In genomic region chr14:103078420-103078749, GRCh38 we compare ENCODE assay signal across 8 cellular contexts. TPM values are rescaled to one million over a fixed set of nuclear protein-coding genes. Genes with fewer than 3 reads are reported as not detected.
DNase-seq lines count a peak whose midpoint lies in the region; ATAC-seq and TF ChIP-seq lines count a peak whose summit lies in the region.

No MANE protein-coding gene starts in this region.

- H3K36me3 Mint-ChIP-seq in WTC11: no peaks in the 10 kb centered on the region

- no peaks in the 10 kb centered on the region for H3K9me3 Mint-ChIP-seq in WTC11

- H3K36me3 ChIP-seq in DND-41 (ENCODE audit: insufficient read depth, low read length): no peaks in the 10 kb centered on the region

- no peaks in the 10 kb centered on the region for H3K79me2 ChIP-seq in DND-41 (ENCODE audit: insufficient read depth, low read length)

- H3K4me3 ChIP-seq in DND-41 (ENCODE audit: low read depth in 1 of 2, low read length in 2 of 2): no peak overlapping the region
- no peak overlapping the region for H3K4me3 ChIP-seq in cardiac fibroblast (replicated peaks in 1 of 2; ENCODE audit: low read depth in 2 of 2, low read length in 2 of 2)

- H3K4me3 Mint-ChIP-seq in WTC11: no peak overlapping the region

- POLR2A ChIA-PET in WTC11 (lab: Charles Lee): no interaction called here

- DNase-seq in DND-41: peak; percentile 71
- peak; percentile 72 for DNase-seq in NCI-H2227 treated with DMSO at 0.1 percent for 48 hours (lab: John Stamatoyannopoulos, UW)
- DNase-seq in WTC11 (ENCODE audit: low spot score): peak; percentile 77
- peak; percentile 82 to 85 for DNase-seq in cardiac fibroblast (ENCODE audit: low read depth in 2 of 2)
- peak; percentile 46 for DNase-seq in kidney glomerular epithelial cell (lab: John Stamatoyannopoulos, UW)
- DNase-seq in stimulated activated CD4-positive, alpha-beta T cell treated with anti-CD3 and anti-CD28 coated beads, Interleukin-2, amount 100 ng/mL, for 24 hours: peak; percentile 72 to 76

- peaks cover 11% of the 10 kb centered on the region for H3K4me1 ChIP-seq in DND-41 (ENCODE audit: insufficient read depth, low read length)

- no peak overlapping the region for H3K4me2 ChIP-seq in DND-41 (ENCODE audit: insufficient read depth, low read length)

- H3K9ac ChIP-seq in DND-41 (ENCODE audit: low read depth, low read length): no peak overlapping the region

- CTCF ChIA-PET in WTC11 (lab: Charles Lee): interaction anchor here (0.7 to 7.2 kb wide), 9 partner anchors 7 to 898 kb away, joined by 3 to 74 read pairs (median 4); partner anchors contain the start of gene LBHD2

- peaks cover 9% of the 10 kb centered on the region for H3K27me3 ChIP-seq in DND-41 (ENCODE audit: insufficient read depth, low read length, poor library complexity)

- 0 out of 2 replicates have a peak, but pooled peaks cover 3% of the 10 kb centered on the region for H4K20me1 ChIP-seq in DND-41 (ENCODE audit: insufficient read depth, low read length)

- no peak overlapping the region for H3K27ac ChIP-seq in DND-41 (ENCODE audit: low read length)

- no peaks in the 10 kb centered on the region for H3K4me1 Mint-ChIP-seq in WTC11

- no peak overlapping the region for H2AFZ ChIP-seq in DND-41 (ENCODE audit: low read depth, low read length)

- H3K27ac Mint-ChIP-seq in WTC11: no peak overlapping the region

- TF ChIP-seq CTCF in DND-41 (IDR thresholded peaks at IDR 0.05; ENCODE audit: borderline replicate concordance, extremely low read depth, low read length, poor library complexity, severe bottlenecking) (peak; percentile 75), WTC11 (IDR thresholded peaks at IDR 0.05) (peak; percentile 68; the same call in 1 of the 2 replicates), cardiac fibroblast (IDR thresholded peaks at IDR 0.05; ENCODE audit: low read depth, low read length) (peak; percentile 85)

- peaks cover 5% of the 10 kb centered on the region for H3K27me3 Mint-ChIP-seq in WTC11 (ENCODE audit: low read depth)

- ATAC-seq in DND-41 (ENCODE audit: insufficient read depth, low read depth) (peak; percentile 59), HG03039 (IDR thresholded peaks at IDR 0.05; ENCODE audit: unreplicated experiment) (peak; percentile 41), WTC11 (peak; percentile 78), HG03095 (IDR thresholded peaks at IDR 0.05; ENCODE audit: unreplicated experiment) (no peak)

- no peaks in the 10 kb centered on the region for H3K9me3 ChIP-seq in DND-41 (ENCODE audit: insufficient read depth, low read length, severe bottlenecking)

TF ChIP-seq in WTC11, 78 proteins besides CTCF, POLR2A, EP300 and RAD21 (continues in another document):
- TF ChIP-seq JUN (CRISPR knock-in tag; IDR thresholded peaks at IDR 0.05) (no peak), MYBL2 (CRISPR knock-in tag; IDR thresholded peaks at IDR 0.05) (no peak), OVOL2 (CRISPR knock-in tag; IDR thresholded peaks at IDR 0.05; ENCODE audit: borderline replicate concordance) (no peak), GRHL2 (CRISPR knock-in tag; IDR thresholded peaks at IDR 0.05; ENCODE audit: insufficient replicate concordance, severe bottlenecking) (no peak), NR2C2 (CRISPR knock-in tag; IDR thresholded peaks at IDR 0.05) (no peak), TCF7 (CRISPR knock-in tag; IDR thresholded peaks at IDR 0.05; ENCODE audit: low read depth) (no peak), NR1H2 (CRISPR knock-in tag; IDR thresholded peaks at IDR 0.05) (no peak), FOXP4 (CRISPR knock-in tag; IDR thresholded peaks at IDR 0.05) (no peak), TP53 (CRISPR knock-in tag; IDR thresholded peaks at IDR 0.05) (no peak), SOX15 (CRISPR knock-in tag; IDR thresholded peaks at IDR 0.05) (no peak)
- TF ChIP-seq, protein P1, sequence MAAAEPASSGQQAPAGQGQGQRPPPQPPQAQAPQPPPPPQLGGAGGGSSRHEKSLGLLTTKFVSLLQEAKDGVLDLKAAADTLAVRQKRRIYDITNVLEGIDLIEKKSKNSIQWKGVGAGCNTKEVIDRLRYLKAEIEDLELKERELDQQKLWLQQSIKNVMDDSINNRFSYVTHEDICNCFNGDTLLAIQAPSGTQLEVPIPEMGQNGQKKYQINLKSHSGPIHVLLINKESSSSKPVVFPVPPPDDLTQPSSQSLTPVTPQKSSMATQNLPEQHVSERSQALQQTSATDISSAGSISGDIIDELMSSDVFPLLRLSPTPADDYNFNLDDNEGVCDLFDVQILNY (CRISPR knock-in tag; IDR thresholded peaks at IDR 0.05): no peak
- TF ChIP-seq, protein P2, sequence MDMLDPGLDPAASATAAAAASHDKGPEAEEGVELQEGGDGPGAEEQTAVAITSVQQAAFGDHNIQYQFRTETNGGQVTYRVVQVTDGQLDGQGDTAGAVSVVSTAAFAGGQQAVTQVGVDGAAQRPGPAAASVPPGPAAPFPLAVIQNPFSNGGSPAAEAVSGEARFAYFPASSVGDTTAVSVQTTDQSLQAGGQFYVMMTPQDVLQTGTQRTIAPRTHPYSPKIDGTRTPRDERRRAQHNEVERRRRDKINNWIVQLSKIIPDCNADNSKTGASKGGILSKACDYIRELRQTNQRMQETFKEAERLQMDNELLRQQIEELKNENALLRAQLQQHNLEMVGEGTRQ (CRISPR knock-in tag; IDR thresholded peaks at IDR 0.05): no peak
- TF ChIP-seq, protein P3, sequence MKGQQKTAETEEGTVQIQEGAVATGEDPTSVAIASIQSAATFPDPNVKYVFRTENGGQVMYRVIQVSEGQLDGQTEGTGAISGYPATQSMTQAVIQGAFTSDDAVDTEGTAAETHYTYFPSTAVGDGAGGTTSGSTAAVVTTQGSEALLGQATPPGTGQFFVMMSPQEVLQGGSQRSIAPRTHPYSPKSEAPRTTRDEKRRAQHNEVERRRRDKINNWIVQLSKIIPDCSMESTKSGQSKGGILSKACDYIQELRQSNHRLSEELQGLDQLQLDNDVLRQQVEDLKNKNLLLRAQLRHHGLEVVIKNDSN (CRISPR knock-in tag; IDR thresholded peaks at IDR 0.05): no peak
- TF ChIP-seq, protein P4, sequence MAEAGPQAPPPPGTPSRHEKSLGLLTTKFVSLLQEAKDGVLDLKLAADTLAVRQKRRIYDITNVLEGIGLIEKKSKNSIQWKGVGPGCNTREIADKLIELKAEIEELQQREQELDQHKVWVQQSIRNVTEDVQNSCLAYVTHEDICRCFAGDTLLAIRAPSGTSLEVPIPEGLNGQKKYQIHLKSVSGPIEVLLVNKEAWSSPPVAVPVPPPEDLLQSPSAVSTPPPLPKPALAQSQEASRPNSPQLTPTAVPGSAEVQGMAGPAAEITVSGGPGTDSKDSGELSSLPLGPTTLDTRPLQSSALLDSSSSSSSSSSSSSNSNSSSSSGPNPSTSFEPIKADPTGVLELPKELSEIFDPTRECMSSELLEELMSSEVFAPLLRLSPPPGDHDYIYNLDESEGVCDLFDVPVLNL (CRISPR knock-in tag; IDR thresholded peaks at IDR 0.05; ENCODE audit: borderline replicate concordance, low read depth): no peak
- TF ChIP-seq, protein P5, sequence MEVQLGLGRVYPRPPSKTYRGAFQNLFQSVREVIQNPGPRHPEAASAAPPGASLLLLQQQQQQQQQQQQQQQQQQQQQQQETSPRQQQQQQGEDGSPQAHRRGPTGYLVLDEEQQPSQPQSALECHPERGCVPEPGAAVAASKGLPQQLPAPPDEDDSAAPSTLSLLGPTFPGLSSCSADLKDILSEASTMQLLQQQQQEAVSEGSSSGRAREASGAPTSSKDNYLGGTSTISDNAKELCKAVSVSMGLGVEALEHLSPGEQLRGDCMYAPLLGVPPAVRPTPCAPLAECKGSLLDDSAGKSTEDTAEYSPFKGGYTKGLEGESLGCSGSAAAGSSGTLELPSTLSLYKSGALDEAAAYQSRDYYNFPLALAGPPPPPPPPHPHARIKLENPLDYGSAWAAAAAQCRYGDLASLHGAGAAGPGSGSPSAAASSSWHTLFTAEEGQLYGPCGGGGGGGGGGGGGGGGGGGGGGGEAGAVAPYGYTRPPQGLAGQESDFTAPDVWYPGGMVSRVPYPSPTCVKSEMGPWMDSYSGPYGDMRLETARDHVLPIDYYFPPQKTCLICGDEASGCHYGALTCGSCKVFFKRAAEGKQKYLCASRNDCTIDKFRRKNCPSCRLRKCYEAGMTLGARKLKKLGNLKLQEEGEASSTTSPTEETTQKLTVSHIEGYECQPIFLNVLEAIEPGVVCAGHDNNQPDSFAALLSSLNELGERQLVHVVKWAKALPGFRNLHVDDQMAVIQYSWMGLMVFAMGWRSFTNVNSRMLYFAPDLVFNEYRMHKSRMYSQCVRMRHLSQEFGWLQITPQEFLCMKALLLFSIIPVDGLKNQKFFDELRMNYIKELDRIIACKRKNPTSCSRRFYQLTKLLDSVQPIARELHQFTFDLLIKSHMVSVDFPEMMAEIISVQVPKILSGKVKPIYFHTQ (CRISPR knock-in tag; IDR thresholded peaks at IDR 0.05): no peak

RNA-seq across cellular contexts. Expression of gene LBHD2, which starts 5.6 kb away (rescaled TPM):
- not detected in 3 replicates for total RNA-seq in WTC11 (2021)

RNA-seq across cellular contexts. Expression of gene EXOC3L4, which starts 16.1 kb away (rescaled TPM):
- total RNA-seq in WTC11 (2021): 0.21 to 0.42 TPM (median 0.30 TPM) in 3 replicates

RNA-seq across cellular contexts. Expression of gene CDC42BPB, which starts 21.0 kb away (rescaled TPM):
- total RNA-seq in WTC11 (2021): 87.1 to 96.9 TPM (median 87.3 TPM) in 3 replicates

RNA-seq across cellular contexts. Expression of gene TNFAIP2, which starts 44.9 kb away (rescaled TPM):
- 19.6 to 25.2 TPM (median 24.1 TPM) in 3 replicates for total RNA-seq in WTC11 (2021)
